In the genomic region with DNA sequence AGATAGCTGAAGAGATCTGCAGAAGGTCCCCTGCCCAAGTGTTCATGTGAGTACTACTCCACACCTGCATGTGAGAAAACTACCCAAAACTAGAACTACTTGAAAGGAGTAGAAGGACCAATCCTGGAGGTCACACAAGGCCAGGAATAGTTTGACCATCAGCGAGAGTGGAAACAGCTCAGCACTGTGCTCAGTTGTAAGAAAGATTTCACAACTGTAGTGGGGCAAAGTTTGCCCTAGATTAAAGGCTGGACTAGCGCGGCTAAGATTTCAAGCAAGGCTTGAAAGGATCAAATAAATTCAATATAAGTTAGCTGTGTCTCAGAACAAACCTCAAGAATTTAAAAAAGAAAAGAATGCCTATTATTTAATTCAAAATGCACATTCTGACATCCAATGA, we compare ENCODE assay signal across 27 cellular contexts.
"Had no signal": no experiment of that assay in that cellular context is flagged by ENCODE, and none has a peak within 500 bp of the region (broad histone marks: within the 10 kb centered on the region; RNA-seq: fewer than 3 reads in every experiment).

No MANE protein-coding gene starts in this region.

- H3K9me3 ChIP-seq: stomach, testis, thoracic aorta, thyroid gland, tibial artery, upper lobe of left lung, upper lobe of right lung, uterus, vagina had no signal

- H3K4me1 ChIP-seq: stomach, suprapubic skin, testis, thyroid gland, tibial artery, tibial nerve, transverse colon, upper lobe of left lung, upper lobe of right lung, uterus, vagina had no signal

- H3K27me3 ChIP-seq: stomach, suprapubic skin, testis, thyroid gland, tibial artery, tibial nerve, transverse colon, upper lobe of left lung, upper lobe of right lung, uterus, vagina had no signal

- DNase-seq: stimulated activated CD4-positive, alpha-beta T cell treated with anti-CD3 and anti-CD28 coated beads, Interleukin-2, amount 100 ng/mL, for 48 hours; stimulated activated CD4-positive, alpha-beta T cell treated with anti-CD3 and anti-CD28 coated beads, Interleukin-4, amount 100 ng/mL, for 1 hour; stimulated activated CD4-positive, alpha-beta T cell treated with anti-CD3 and anti-CD28 coated beads, Interleukin-4, amount 100 ng/mL, for 24 hours; stimulated activated CD4-positive, alpha-beta T cell treated with anti-CD3 and anti-CD28 coated beads, Interleukin-4, amount 100 ng/mL, for 4 hours; stimulated activated CD8-positive, alpha-beta memory T cell treated with anti-CD3 and anti-CD28 coated beads, Interleukin-4, amount 100 ng/mL, for 48 hours; stimulated activated naive B cell treated with anti-CD40 and anti-IgM and Interleukin-4, amounts not matched to agents 10 μg/mL and 1 μg/mL and 100 μg/mL, for 72 hours; stimulated activated naive CD4-positive, alpha-beta T cell; stimulated activated naive CD4-positive, alpha-beta T cell treated with Interleukin-2 at 50 U/mL for 16 hours; stimulated activated naive CD8-positive, alpha-beta T cell treated with anti-CD3 and anti-CD28 coated beads, Interleukin-15, amount 100 ng/mL, for 72 hours; stimulated activated naive CD8-positive, alpha-beta T cell treated with anti-CD3 and anti-CD28 coated beads, Interleukin-15, Interleukin-2, amounts not matched to agents 100 U/mL and 50 U/mL, for 24 hours; stomach; substantia nigra; testis; thyroid gland; tibial artery; transverse colon; trophoblast cell; upper lobe of left lung; upper lobe of right lung; uterus had no signal

- FAIRE-seq: urothelium cell line had no signal

- H3K4me3 ChIP-seq: stomach, suprapubic skin, testis, thoracic aorta, thyroid gland, tibial artery, tibial nerve, transverse colon, upper lobe of left lung, upper lobe of right lung, uterus, vagina had no signal

- H3K27ac ChIP-seq: stomach, suprapubic skin, testis, thoracic aorta, thyroid gland, tibial artery, tibial nerve, transverse colon, upper lobe of left lung, upper lobe of right lung, uterus, vagina had no signal

- ATAC-seq: stimulated activated effector memory CD8-positive, alpha-beta T cell treated with anti-CD3 and anti-CD28 coated beads, Interleukin-12 subunit alpha, Interleukin-12 subunit beta, amount 100 ng/mL, for 72 hours; stimulated activated memory B cell treated with anti-CD40 and anti-IgM and Interleukin-4, amounts not matched to agents 10 μg/mL and 1 μg/mL and 100 μg/mL, for 72 hours; stimulated activated naive B cell treated with anti-CD40 and anti-IgM and Interleukin-4, amounts not matched to agents 10 μg/mL and 1 μg/mL and 100 μg/mL, for 72 hours; stimulated activated naive CD8-positive, alpha-beta T cell treated with anti-CD3 and anti-CD28 coated beads, Interleukin-15, amount 100 ng/mL, for 72 hours; stimulated activated naive CD8-positive, alpha-beta T cell treated with anti-CD3 and anti-CD28 coated beads, Interleukin-15, Interleukin-2, amounts not matched to agents 100 U/mL and 50 U/mL, for 24 hours; upper lobe of right lung had no signal

- H3K36me3 ChIP-seq: stomach, suprapubic skin, thoracic aorta, thyroid gland, tibial artery, tibial nerve, transverse colon, upper lobe of left lung, upper lobe of right lung, uterus, vagina had no signal
